In genomic region chr21:15034126-15034848, GRCh38 we compare ENCODE assay signal across 13 cellular contexts. TPM values are rescaled to one million over a fixed set of nuclear protein-coding genes. Genes with fewer than 3 reads are reported as not detected.
A peak's percentile ranks its signal among the peaks of the same experiment; 100 is the strongest.
DNase-seq lines count a peak whose midpoint lies in the region; ATAC-seq and TF ChIP-seq lines count a peak whose summit lies in the region.
"Had no signal": no experiment of that assay in that cellular context is flagged by ENCODE, and none has a peak within 500 bp of the region (broad histone marks: within the 10 kb centered on the region; RNA-seq: fewer than 3 reads in every experiment).

No MANE protein-coding gene starts in this region.

- H3K27ac Mint-ChIP-seq in HFFc6 (peak overlapping the region; percentile 82), nephron (peak overlapping the region; percentile 12 to 68 (median 58)), neural progenitor cell (no peak overlapping the region)

- H3F3A ChIP-seq in neural progenitor cell (ENCODE audit: low read depth): no peaks in the 10 kb centered on the region

- H3K4me1 Mint-ChIP-seq in HFFc6 (ENCODE audit: low read depth) (peaks cover 51% of the 10 kb centered on the region), nephron (peaks cover 26% of the 10 kb centered on the region), neural progenitor cell (no peaks in the 10 kb centered on the region)

- H3K27me3 Mint-ChIP-seq in HFFc6 (ENCODE audit: insufficient read depth): no peaks in the 10 kb centered on the region
- no peaks in the 10 kb centered on the region for H3K27me3 Mint-ChIP-seq in nephron (ENCODE audit: low read depth)
- H3K27me3 Mint-ChIP-seq in neural progenitor cell (ENCODE audit: insufficient read depth, low read depth): peaks cover 2% of the 10 kb centered on the region

- peaks cover 34% of the 10 kb centered on the region for H3K36me3 Mint-ChIP-seq in HFFc6 (ENCODE audit: low read depth)
- H3K36me3 Mint-ChIP-seq in nephron (ENCODE audit: low read depth): peaks cover 59% of the 10 kb centered on the region
- H3K36me3 Mint-ChIP-seq in neural progenitor cell: peaks cover 60% of the 10 kb centered on the region

- no peak overlapping the region for H3K9ac ChIP-seq in neural progenitor cell

- H4K20me1 ChIP-seq in neural progenitor cell (ENCODE audit: low read depth): peaks cover 59% of the 10 kb centered on the region

- no peak overlapping the region for H3K4me2 ChIP-seq in neural progenitor cell

- H2AFZ ChIP-seq in neural progenitor cell (replicated peaks): no peak overlapping the region

- ATAC-seq in HG02759 (IDR thresholded peaks at IDR 0.05; ENCODE audit: unreplicated experiment) (no peak), HG02970 (IDR thresholded peaks at IDR 0.05; ENCODE audit: low FRiP score, unreplicated experiment) (no peak)

- no peaks in the 10 kb centered on the region for H3K4me1 ChIP-seq in neural progenitor cell

- DNase-seq in AG20443 (ENCODE audit: low spot score) (peak; percentile 22), HFFc6 (peak; percentile 58), choroid plexus epithelial cell (ENCODE audit: low read depth) (peak; percentile 67), neural progenitor cell (ENCODE audit: low spot score) (no peak), HuH-7.5 (ENCODE audit: low spot score) (no peak)
- DNase-seq: immature natural killer cell, NCI-H1105, NCI-H748 treated with DMSO at 0.1 percent for 48 hours had no signal

- H3K9me3 Mint-ChIP-seq in HFFc6: peaks cover 13% of the 10 kb centered on the region
- peaks cover 3% of the 10 kb centered on the region for H3K9me3 Mint-ChIP-seq in nephron
- peaks cover 53% of the 10 kb centered on the region for H3K9me3 Mint-ChIP-seq in neural progenitor cell
- H3K9me3 Mint-ChIP-seq: immature natural killer cell had no signal

- peaks cover 80% of the 10 kb centered on the region for H3K79me2 ChIP-seq in neural progenitor cell (ENCODE audit: low read depth)

- peak overlapping the region; percentile 78 for H3K4me3 Mint-ChIP-seq in HFFc6
- no peak overlapping the region for H3K4me3 Mint-ChIP-seq in nephron
- no peak overlapping the region for H3K4me3 Mint-ChIP-seq in neural progenitor cell
- H3K4me3 Mint-ChIP-seq: immature natural killer cell had no signal

- TF ChIP-seq CTCF in HFFc6 (IDR thresholded peaks at IDR 0.05) (no peak), choroid plexus epithelial cell (conservative IDR thresholded peaks at IDR 0.05; ENCODE audit: low read depth, low read length) (peak; percentile 14), nephron (IDR thresholded peaks at IDR 0.05; ENCODE audit: unreplicated experiment in 3 of 3) (no peak), neural progenitor cell (IDR thresholded peaks at IDR 0.05) (no peak)

- no peaks in the 10 kb centered on the region for H3K27me3 ChIP-seq in neural progenitor cell

- no peaks in the 10 kb centered on the region for H3K9me3 ChIP-seq in neural progenitor cell (ENCODE audit: low read depth)

- H3K4me3 ChIP-seq in choroid plexus epithelial cell (ENCODE audit: low read depth, low read length) (no peak overlapping the region), neural progenitor cell (no peak overlapping the region)
- H3K4me3 ChIP-seq: skin epidermis had no signal

- H3K36me3 ChIP-seq in neural progenitor cell: peaks cover 6% of the 10 kb centered on the region

- H3K27ac ChIP-seq in neural progenitor cell: no peak overlapping the region
- H3K27ac ChIP-seq: HL-60, skin epidermis had no signal

RNA-seq across cellular contexts. Expression of gene NRIP1, which starts 30.5 kb away (rescaled TPM):
- 10 to 100 TPM; 39.1 to 56.6 (median 52.3) TPM for total RNA-seq in HFFc6 (2021; fragmentation: NEBNext Ultra II Directional; extraction: Animal tissue kit (Norgen Biotek cat#: 25700))
- 45.9 and 59.1 TPM in 2 replicates for total RNA-seq in neural progenitor cell (ENCODE audit: low replicate concordance)

Comparison
In these comparisons a context has a peak if more than half of its experiments do, and no peak if none do; other contexts are left out.
1. DNase-seq: peak in AG20443 (single experiment), HFFc6 (single experiment) and choroid plexus epithelial cell (single experiment); none in neural progenitor cell (single experiment) and HuH-7.5 (single experiment).